ENCODE assay signal across 12 cellular contexts in the genomic region with DNA sequence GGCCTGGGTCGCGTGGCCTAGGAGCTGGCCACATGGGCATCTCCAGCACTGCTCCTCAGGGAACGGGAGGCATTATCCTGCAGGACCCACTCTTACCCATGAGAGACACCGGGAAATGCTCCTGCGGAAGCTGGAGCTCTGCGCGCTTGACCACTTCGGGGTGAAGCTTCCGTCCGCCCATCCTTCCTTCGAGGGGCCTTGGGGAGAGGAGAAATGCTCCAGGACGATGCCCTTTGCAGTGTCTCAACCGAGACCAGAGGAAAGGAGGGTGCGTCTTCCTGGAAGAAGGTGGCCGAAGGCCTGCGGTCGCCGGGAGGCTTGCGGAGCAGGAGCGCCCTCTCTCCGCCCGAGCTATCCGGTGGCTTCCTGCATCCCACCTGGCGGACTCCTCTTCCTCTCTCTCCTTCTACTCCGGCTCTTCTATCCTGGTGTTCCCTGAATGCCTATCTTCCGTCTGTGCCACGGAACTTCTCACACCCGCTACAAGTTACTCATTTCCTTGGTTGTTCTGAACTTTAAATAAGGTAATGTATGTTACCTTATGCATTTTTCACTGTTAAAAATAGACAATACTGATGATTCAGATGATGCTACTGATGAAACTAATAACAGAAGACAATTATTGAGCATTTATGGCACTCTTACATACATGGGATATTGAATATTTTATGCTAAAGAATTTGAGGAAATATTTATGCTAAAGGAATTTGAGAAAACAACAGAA.
DNase-seq lines count a peak whose midpoint lies in the region; ATAC-seq, FAIRE-seq and TF ChIP-seq lines count a peak whose summit lies in the region.
"Had no signal": no experiment of that assay in that cellular context is flagged by ENCODE, and none has a peak within 500 bp of the region (broad histone marks: within the 10 kb centered on the region; RNA-seq: fewer than 3 reads in every experiment).

No MANE protein-coding gene starts in this region.

- no peak for ATAC-seq in natural killer cell treated with Interleukin-12 subunit alpha and Interleukin-12 subunit beta and Interleukin-15 and Interleukin-18, amount 100 ng/mL, for 72 hours
- ATAC-seq in natural killer cell = no peak

- dilution Hi-C loops in keratinocyte (cut with MboI; ENCODE audit: extremely low pct_ligation_motif_present, low sequenced_read_pairs) = no loop called here

- no peaks in the 10 kb centered on the region for H3K36me3 ChIP-seq in keratinocyte (ENCODE audit: control insufficient read depth in 2 of 2, extremely low read depth in 1 of 2, insufficient read depth in 2 of 2, low read length in 2 of 2)
- H3K36me3 ChIP-seq: prostate gland had no signal

- no peak overlapping the region for H3K27ac ChIP-seq in keratinocyte (ENCODE audit: control insufficient read depth, insufficient read depth, low read length)
- H3K27ac ChIP-seq: prostate gland, testis had no signal

- peaks cover 49 to 55% of the 10 kb centered on the region in 2 donors for H3K27me3 Mint-ChIP-seq in natural killer cell treated with Interleukin-12 subunit alpha and Interleukin-12 subunit beta and Interleukin-15 and Interleukin-18, amount 100 ng/mL, for 72 hours
- H3K27me3 Mint-ChIP-seq in natural killer cell (ENCODE audit: low read depth in 2 of 2) = peaks cover 58 to 67% of the 10 kb centered on the region in 2 donors
- peaks cover 91% of the 10 kb centered on the region for H3K27me3 Mint-ChIP-seq in activated naive CD8-positive, alpha-beta T cell treated with anti-CD3 and anti-CD28 coated beads for 36 hours

- H3K9me3 Mint-ChIP-seq in natural killer cell treated with Interleukin-12 subunit alpha and Interleukin-12 subunit beta and Interleukin-15 and Interleukin-18, amount 100 ng/mL, for 72 hours = no peaks in the 10 kb centered on the region
- H3K9me3 Mint-ChIP-seq in natural killer cell = no peaks in the 10 kb centered on the region
- H3K9me3 Mint-ChIP-seq in activated naive CD8-positive, alpha-beta T cell treated with anti-CD3 and anti-CD28 coated beads for 36 hours = no peaks in the 10 kb centered on the region

- peak overlapping the region; percentile 4 for H3K4me3 Mint-ChIP-seq in natural killer cell treated with Interleukin-12 subunit alpha and Interleukin-12 subunit beta and Interleukin-15 and Interleukin-18, amount 100 ng/mL, for 72 hours
- no peak overlapping the region for H3K4me3 Mint-ChIP-seq in natural killer cell
- peak overlapping the region; percentile 74 for H3K4me3 Mint-ChIP-seq in activated naive CD8-positive, alpha-beta T cell treated with anti-CD3 and anti-CD28 coated beads for 36 hours

- H3K9me3 ChIP-seq in keratinocyte (ENCODE audit: control insufficient read depth, low read depth, low read length) = peaks cover 3% of the 10 kb centered on the region
- H3K9me3 ChIP-seq: prostate gland, testis had no signal

- peak overlapping the region; percentile 14 for H3K4me2 ChIP-seq in keratinocyte (ENCODE audit: control insufficient read depth, extremely low read depth, insufficient read depth, low read depth, low read length)

- no peak overlapping the region for H3K9ac ChIP-seq in keratinocyte (ENCODE audit: control insufficient read depth, extremely low read depth, insufficient read depth, low read length)

- peaks cover 23 to 26% of the 10 kb centered on the region in 2 donors for H3K4me1 Mint-ChIP-seq in natural killer cell treated with Interleukin-12 subunit alpha and Interleukin-12 subunit beta and Interleukin-15 and Interleukin-18, amount 100 ng/mL, for 72 hours (ENCODE audit: low read depth in 2 of 2)
- peaks cover 20 to 29% of the 10 kb centered on the region in 2 donors for H3K4me1 Mint-ChIP-seq in natural killer cell
- peaks cover 48% of the 10 kb centered on the region for H3K4me1 Mint-ChIP-seq in activated naive CD8-positive, alpha-beta T cell treated with anti-CD3 and anti-CD28 coated beads for 36 hours

- no peak overlapping the region for H2AFZ ChIP-seq in keratinocyte (ENCODE audit: control insufficient read depth, low read length)

- no peak for DNase-seq in natural killer cell treated with Interleukin-12 subunit alpha and Interleukin-12 subunit beta and Interleukin-15 and Interleukin-18, amount 100 ng/mL, for 72 hours (ENCODE audit: low spot score)
- DNase-seq in natural killer cell (no peak), keratinocyte (ENCODE audit: low read depth, low spot score) (no peak), NCI-H146 (lab: John Stamatoyannopoulos, UW) (no peak), AML-193 (lab: John Stamatoyannopoulos, UW) (no peak), urothelium cell line (ENCODE audit: low spot score) (no peak), cerebellar nuclear complex (lab: John Stamatoyannopoulos, UW) (no peak)
- no peak for DNase-seq in activated naive CD8-positive, alpha-beta T cell treated with anti-CD3 and anti-CD28 coated beads for 36 hours
- DNase-seq: NCI-H1930, OCI-M1, testis had no signal

- H3K4me1 ChIP-seq in keratinocyte (ENCODE audit: control insufficient read depth, extremely low read depth, insufficient read depth, low read length) = peaks cover 14% of the 10 kb centered on the region
- H3K4me1 ChIP-seq: prostate gland had no signal

- no peaks in the 10 kb centered on the region for H3K36me3 Mint-ChIP-seq in natural killer cell treated with Interleukin-12 subunit alpha and Interleukin-12 subunit beta and Interleukin-15 and Interleukin-18, amount 100 ng/mL, for 72 hours
- no peaks in the 10 kb centered on the region for H3K36me3 Mint-ChIP-seq in natural killer cell
- no peaks in the 10 kb centered on the region for H3K36me3 Mint-ChIP-seq in activated naive CD8-positive, alpha-beta T cell treated with anti-CD3 and anti-CD28 coated beads for 36 hours

- H3K9me1 ChIP-seq in keratinocyte (ENCODE audit: control insufficient read depth, extremely low read depth, insufficient read depth, low read length) = no peaks in the 10 kb centered on the region

- no peak for FAIRE-seq in keratinocyte (lab: Jason Lieb, UNC)
- no peak for FAIRE-seq in urothelium cell line (lab: Jason Lieb, UNC)

- intact Hi-C loops in natural killer cell (cut with micrococcal nuclease) = no loop called here

- no peak overlapping the region for H3K27ac Mint-ChIP-seq in natural killer cell treated with Interleukin-12 subunit alpha and Interleukin-12 subunit beta and Interleukin-15 and Interleukin-18, amount 100 ng/mL, for 72 hours
- H3K27ac Mint-ChIP-seq in natural killer cell = no peak overlapping the region
- no peak overlapping the region for H3K27ac Mint-ChIP-seq in activated naive CD8-positive, alpha-beta T cell treated with anti-CD3 and anti-CD28 coated beads for 36 hours

- H4K20me1 ChIP-seq in keratinocyte (ENCODE audit: control insufficient read depth, extremely low read depth, insufficient read depth, low read length) = no peaks in the 10 kb centered on the region

- no peak overlapping the region for H3K4me3 ChIP-seq in keratinocyte (ENCODE audit: control insufficient read depth in 2 of 3, extremely low read depth in 1 of 3, insufficient read depth in 2 of 3, low read depth in 1 of 3, low read length in 3 of 3)
- H3K4me3 ChIP-seq: prostate gland had no signal

- peaks cover 66% of the 10 kb centered on the region for H3K27me3 ChIP-seq in keratinocyte (ENCODE audit: control insufficient read depth, extremely low read depth, insufficient read depth, low read length)
- H3K27me3 ChIP-seq: testis had no signal

- TF ChIP-seq CTCF in natural killer cell (IDR thresholded peaks at IDR 0.05) (no peak), keratinocyte (optimal IDR thresholded peaks at IDR 0.05 in 1 of 3, IDR thresholded peaks at IDR 0.05 in 1 of 3, conservative IDR thresholded peaks at IDR 0.05 in 1 of 3; ENCODE audit: extremely low read depth in 1 of 3, insufficient read depth in 2 of 3, low read length in 3 of 3) (peak; percentile 10 to 67 (median 32))

- no peaks in the 10 kb centered on the region for H3K79me2 ChIP-seq in keratinocyte (ENCODE audit: control insufficient read depth, insufficient read depth, low read length)
